16 cellular contexts compared by ENCODE assay signal in genomic region chr3:120875989-120876388, GRCh38. TPM values are rescaled to one million over a fixed set of nuclear protein-coding genes. Genes with fewer than 3 reads are reported as not detected.
DNase-seq lines count a peak whose midpoint lies in the region; ATAC-seq and TF ChIP-seq lines count a peak whose summit lies in the region.
"Had no signal": no experiment of that assay in that cellular context is flagged by ENCODE, and none has a peak within 500 bp of the region (broad histone marks: within the 10 kb centered on the region; RNA-seq: fewer than 3 reads in every experiment).

No MANE protein-coding gene starts in this region.

- H4K20me1 ChIP-seq in H9 (ENCODE audit: control insufficient read depth, insufficient read depth, insufficient read length) (no peaks in the 10 kb centered on the region), smooth muscle cell (ENCODE audit: low read depth) (no peaks in the 10 kb centered on the region)
- H4K20me1 ChIP-seq: BLaER1 had no signal

- no peak overlapping the region for H3K4ac ChIP-seq in H9 (ENCODE audit: low read depth, low read length)

- H3K4me3 ChIP-seq in smooth muscle cell: no peak overlapping the region
- H3K4me3 ChIP-seq: BLaER1 had no signal

- H3K18ac ChIP-seq in H9 (ENCODE audit: insufficient read length, low read depth, low read length): no peak overlapping the region

- H4K5ac ChIP-seq in H9 (ENCODE audit: insufficient read length, low read depth, low read length): no peak overlapping the region

- H3K4me2 ChIP-seq in H9 (ENCODE audit: insufficient read depth, insufficient read length, low read length) (no peak overlapping the region), smooth muscle cell (peak overlapping the region; percentile 16)
- H3K4me2 ChIP-seq: BLaER1 had no signal

- H3F3A ChIP-seq in smooth muscle cell (ENCODE audit: low read depth): no peaks in the 10 kb centered on the region

- H2BK5ac ChIP-seq in H9 (ENCODE audit: insufficient read length, low read length): no peak overlapping the region

- H3K4me1 Mint-ChIP-seq in H9: peaks cover 29 to 30% of the 10 kb centered on the region in 2 experiments
- H3K4me1 Mint-ChIP-seq: CD8-positive, alpha-beta memory T cell had no signal

- H3K23me2 ChIP-seq in H9 (ENCODE audit: insufficient read length, low read depth, low read length, poor library complexity, severe bottlenecking): no peaks in the 10 kb centered on the region

- H3K4me1 ChIP-seq in H9 (ENCODE audit: insufficient read depth, low read length) (no peaks in the 10 kb centered on the region; the same call in 1 of the 2 replicates), smooth muscle cell (ENCODE audit: low read depth) (no peaks in the 10 kb centered on the region)
- H3K4me1 ChIP-seq: BLaER1 had no signal

- no peaks in the 10 kb centered on the region for H3K79me1 ChIP-seq in H9 (ENCODE audit: insufficient read depth, low read depth, low read length, poor library complexity, severe bottlenecking)

- H3T11ph ChIP-seq in H9 (ENCODE audit: low read length): no peak overlapping the region

- H2BK15ac ChIP-seq in H9 (ENCODE audit: low read depth, low read length): no peak overlapping the region

- H4K8ac ChIP-seq in H9 (replicated peaks; ENCODE audit: insufficient read length, low read depth, low read length): no peak overlapping the region

- H3K4me3 Mint-ChIP-seq in H9: no peak overlapping the region
- H3K4me3 Mint-ChIP-seq: CD8-positive, alpha-beta memory T cell had no signal

- H3K27me3 ChIP-seq in H9 (ENCODE audit: insufficient read depth, low read length) (no peaks in the 10 kb centered on the region), smooth muscle cell (ENCODE audit: low read depth) (no peaks in the 10 kb centered on the region)
- H3K27me3 ChIP-seq: BLaER1 had no signal

- no peaks in the 10 kb centered on the region for H3K27me3 Mint-ChIP-seq in H9 (ENCODE audit: low read depth)

- WGBS in H9 (ENCODE audit: extremely low coverage, insufficient read length, low lambda C conversion rate): no CpG with 5 or more reads among the region's 4 CpGs
- 41% methylated on average over 4 of the region's 4 CpGs for WGBS in smooth muscle cell (ENCODE audit: low lambda C conversion rate)

- no peak overlapping the region for H2AK5ac ChIP-seq in H9 (ENCODE audit: insufficient read length, low read length)

- no peak overlapping the region for H2BK120ac ChIP-seq in H9 (ENCODE audit: low read depth, low read length, poor library complexity, severe bottlenecking)

- no peak for ATAC-seq in HG03342 (IDR thresholded peaks at IDR 0.05; ENCODE audit: unreplicated experiment)
- no peak for ATAC-seq in HG03442 (IDR thresholded peaks at IDR 0.05; ENCODE audit: unreplicated experiment)

- TF ChIP-seq CTCF in H9 (conservative IDR thresholded peaks at IDR 0.05) (no peak), smooth muscle cell (IDR thresholded peaks at IDR 0.05; ENCODE audit: borderline replicate concordance, insufficient read depth, poor library complexity, severe bottlenecking) (no peak)

- H3K9me3 Mint-ChIP-seq in H9: peaks cover 0 to 3% of the 10 kb centered on the region in 2 experiments; a peak in 2 of 5 replicates

- H3K79me2 ChIP-seq in H9 (ENCODE audit: insufficient read depth, low read length): no peaks in the 10 kb centered on the region
- H3K79me2 ChIP-seq in smooth muscle cell (ENCODE audit: low read depth): no peaks in the 10 kb centered on the region

- H3K9ac ChIP-seq in H9 (ENCODE audit: extremely low read depth, insufficient read length, low read length) (no peak overlapping the region), smooth muscle cell (ENCODE audit: low read depth) (no peak overlapping the region)
- H3K9ac ChIP-seq: BLaER1 had no signal

- H3K27ac ChIP-seq in H9 (ENCODE audit: insufficient read length, low read depth, low read length) (no peak overlapping the region), smooth muscle cell (ENCODE audit: low read depth) (peak overlapping the region; percentile 26)
- H3K27ac ChIP-seq: BLaER1 had no signal

- peak overlapping the region in 2 of 3 experiments; percentile 46 to 86; a peak in 3 of 7 replicates for H3K27ac Mint-ChIP-seq in H9
- H3K27ac Mint-ChIP-seq: CD8-positive, alpha-beta memory T cell had no signal

- no peaks in the 10 kb centered on the region for H3K36me3 ChIP-seq in smooth muscle cell (ENCODE audit: low read depth)
- H3K36me3 ChIP-seq: BLaER1 had no signal

- H3K23ac ChIP-seq in H9 (ENCODE audit: insufficient read length, low read depth, low read length): no peak overlapping the region

- DNase-seq in H9 (no peak), NCI-H2227 treated with DMSO at 0.1 percent for 48 hours (lab: John Stamatoyannopoulos, UW) (peak; percentile 11), iPS DF 19.7 (ENCODE audit: low read depth, low spot score) (peak; percentile 5), smooth muscle cell (lab: John Stamatoyannopoulos, UW; ENCODE audit: unreplicated experiment) (no peak), cerebellum (ENCODE audit: low spot score) (no peak)
- DNase-seq: CD8-positive, alpha-beta memory T cell; DND-41; NCI-H1048; NCI-H1694 treated with DMSO at 0.1 percent for 48 hours; NCI-H82; SIG-M5 had no signal

- H2AFZ ChIP-seq in H9 (ENCODE audit: low read length) (no peak overlapping the region), smooth muscle cell (ENCODE audit: low read depth) (peak overlapping the region; percentile 53)

- H2BK20ac ChIP-seq in H9 (ENCODE audit: low read depth, low read length, poor library complexity, severe bottlenecking): no peak overlapping the region

- H3K36me3 Mint-ChIP-seq in H9 (ENCODE audit: insufficient read depth in 1 of 3, low read depth in 3 of 3): no peaks in the 10 kb centered on the region
- H3K36me3 Mint-ChIP-seq: CD8-positive, alpha-beta memory T cell had no signal

- H2BK12ac ChIP-seq in H9 (ENCODE audit: insufficient read length, low read depth, low read length): no peak overlapping the region

- H3K9me3 ChIP-seq in H9 (ENCODE audit: control insufficient read depth, low read depth, low read length): no peaks in the 10 kb centered on the region
- no peaks in the 10 kb centered on the region for H3K9me3 ChIP-seq in smooth muscle cell (replicated peaks; ENCODE audit: low read depth)
- H3K9me3 ChIP-seq: BLaER1 had no signal

- H4K91ac ChIP-seq in H9 (ENCODE audit: insufficient read length, low read depth, low read length): no peak overlapping the region

- H3K14ac ChIP-seq in H9 (ENCODE audit: insufficient read depth, low read length): no peak overlapping the region

- no peak overlapping the region for H3K56ac ChIP-seq in H9 (ENCODE audit: insufficient read length, low read depth, low read length)

RNA-seq across cellular contexts. Expression of gene STXBP5L, which starts 32.0 kb away (rescaled TPM):
- 4.4 and 4.7 TPM in 2 replicates for total RNA-seq in H9 (2021)
- 10.3 and 14.4 TPM in 2 replicates for total RNA-seq in smooth muscle cell
- polyA plus RNA-seq in smooth muscle cell: 2.8 and 3.3 TPM in 2 replicates
- total RNA-seq in cerebellum: 46.9 TPM
- total RNA-seq: CD8-positive, alpha-beta memory T cell; RPMI7951 had no signal
- polyA plus RNA-seq: AG04450; CD8-positive, alpha-beta memory T cell had no signal

Comparison
In these comparisons a context has a peak if more than half of its experiments do, and no peak if none do; other contexts are left out.
1. DNase-seq: peak in NCI-H2227 treated with DMSO at 0.1 percent for 48 hours (single experiment) and iPS DF 19.7 (single experiment); none in H9 (single experiment), smooth muscle cell (single experiment) and cerebellum (single experiment).